ENCODE assay signal across 10 cellular contexts in the genomic region with DNA sequence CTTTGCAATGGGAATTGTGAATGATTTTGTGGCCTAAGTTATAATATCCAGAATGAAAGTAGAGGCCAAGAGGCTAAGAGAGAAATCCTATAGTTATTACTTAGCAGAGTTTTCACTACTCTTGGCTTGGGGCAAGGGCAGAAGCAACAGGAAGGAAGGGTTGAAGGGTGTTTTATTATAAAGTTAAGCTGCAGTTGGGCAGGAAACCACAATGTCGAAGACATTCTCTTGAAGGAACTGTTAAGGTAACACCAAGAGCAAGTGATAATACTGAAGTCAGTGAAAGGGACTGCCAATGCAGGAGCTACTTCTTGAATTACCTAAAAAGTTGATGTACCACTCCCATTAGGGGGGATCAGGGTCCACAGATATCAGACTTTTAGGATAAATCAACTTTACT. TPM values are rescaled to one million over a fixed set of nuclear protein-coding genes. Genes with fewer than 3 reads are reported as not detected.
DNase-seq lines count a peak whose midpoint lies in the region; ATAC-seq and TF ChIP-seq lines count a peak whose summit lies in the region.
"Had no signal": no experiment of that assay in that cellular context is flagged by ENCODE, and none has a peak within 500 bp of the region (broad histone marks: within the 10 kb centered on the region; RNA-seq: fewer than 3 reads in every experiment).

No MANE protein-coding gene starts in this region.

- H2AFZ ChIP-seq in GM23338 = no peak overlapping the region

- CTCF ChIA-PET in HEK293T (lab: Yijun Ruan, JAX) = no interaction called here

- intact Hi-C loops in CD14-positive monocyte (cut with micrococcal nuclease) = no loop called here
- intact Hi-C loops in activated T-helper 2 cell treated with anti-CD3 and anti-CD28 coated beads, Interferon-gamma antibody, Interleukin-2, Interleukin-4, amounts not matched to agents 10 μg/mL and 5 μg/mL and 100 μg/mL, durations not matched to agents 14 hours and 24 hours and 36 hours (cut with micrococcal nuclease) = loop anchor here (2.0 kb wide), 1 partner anchor 15 kb away; no protein-coding TSS in a partner anchor

- ATAC-seq in GM19023 (IDR thresholded peaks at IDR 0.05; ENCODE audit: unreplicated experiment) (peak; percentile 63), GM23338 (no peak)

- H3K27me3 Mint-ChIP-seq in CD14-positive monocyte (ENCODE audit: low read depth in 3 of 3) (no peaks in the 10 kb centered on the region), GM23338 (ENCODE audit: insufficient read depth, low read depth, poor library complexity) (no peaks in the 10 kb centered on the region)
- H3K27me3 Mint-ChIP-seq in activated T-helper 2 cell treated with anti-CD3 and anti-CD28 coated beads, Interferon-gamma antibody, Interleukin-2, Interleukin-4, amounts not matched to agents 10 μg/mL and 5 μg/mL and 100 μg/mL, durations not matched to agents 14 hours and 24 hours and 36 hours (ENCODE audit: low read depth) = no peaks in the 10 kb centered on the region

- peaks cover 4 to 6% of the 10 kb centered on the region in 2 donors for H3K36me3 Mint-ChIP-seq in CD14-positive monocyte
- H3K36me3 Mint-ChIP-seq in activated T-helper 2 cell treated with anti-CD3 and anti-CD28 coated beads, Interferon-gamma antibody, Interleukin-2, Interleukin-4, amounts not matched to agents 10 μg/mL and 5 μg/mL and 100 μg/mL, durations not matched to agents 14 hours and 24 hours and 36 hours (ENCODE audit: low read depth) = peaks cover 28% of the 10 kb centered on the region
- no peaks in the 10 kb centered on the region for H3K36me3 Mint-ChIP-seq in GM23338 (ENCODE audit: low read depth)

- H3F3A ChIP-seq in GM23338 (replicated peaks; ENCODE audit: low read depth) = no peaks in the 10 kb centered on the region

- H3K9me3 Mint-ChIP-seq in CD14-positive monocyte (peaks cover 0 to 11% (median 3%) of the 10 kb centered on the region in 7 donors), GM23338 (no peaks in the 10 kb centered on the region)
- H3K9me3 Mint-ChIP-seq in activated T-helper 2 cell treated with anti-CD3 and anti-CD28 coated beads, Interferon-gamma antibody, Interleukin-2, Interleukin-4, amounts not matched to agents 10 μg/mL and 5 μg/mL and 100 μg/mL, durations not matched to agents 14 hours and 24 hours and 36 hours = peaks cover 16% of the 10 kb centered on the region

- H3K27ac Mint-ChIP-seq in CD14-positive monocyte (peak overlapping the region; percentile 61 to 90 (median 83)), GM23338 (no peak overlapping the region)
- peak overlapping the region; percentile 76 for H3K27ac Mint-ChIP-seq in activated T-helper 2 cell treated with anti-CD3 and anti-CD28 coated beads, Interferon-gamma antibody, Interleukin-2, Interleukin-4, amounts not matched to agents 10 μg/mL and 5 μg/mL and 100 μg/mL, durations not matched to agents 14 hours and 24 hours and 36 hours

- H3K9me2 ChIP-seq in GM23338 (ENCODE audit: insufficient read depth) = no peaks in the 10 kb centered on the region

- no peaks in the 10 kb centered on the region for H3K79me2 ChIP-seq in GM23338 (replicated peaks; ENCODE audit: insufficient read depth)

- H4K20me1 ChIP-seq in GM23338 (replicated peaks; ENCODE audit: insufficient read depth) = no peaks in the 10 kb centered on the region

- DNase-seq in CD14-positive monocyte (ENCODE audit: low spot score) (no peak), HL-60 (ENCODE audit: low read depth in 1 of 2, low spot score in 1 of 2) (peak; percentile 38 to 81), GM23338 (ENCODE audit: low spot score) (no peak), SW 1271 (lab: John Stamatoyannopoulos, UW) (no peak), hypothalamus (lab: John Stamatoyannopoulos, UW) (no peak), HEK293T (ENCODE audit: extremely low spot score) (no peak)
- DNase-seq in activated T-helper 2 cell treated with anti-CD3 and anti-CD28 coated beads, Interferon-gamma antibody, Interleukin-2, Interleukin-4, amounts not matched to agents 10 μg/mL and 5 μg/mL and 100 μg/mL, durations not matched to agents 14 hours and 24 hours and 36 hours (ENCODE audit: low spot score) = no peak
- DNase-seq: NCI-H1105 treated with DMSO at 0.1 percent for 48 hours had no signal

- POLR2A ChIA-PET in HEK293T (lab: Yijun Ruan, JAX) = no interaction called here

- H3K4me3 ChIP-seq in HL-60 (replicated peaks; ENCODE audit: insufficient read depth, low read length) (no peak overlapping the region), GM23338 (no peak overlapping the region)

- no peaks in the 10 kb centered on the region for H3K27me3 ChIP-seq in HL-60 (ENCODE audit: insufficient read depth, poor library complexity, severe bottlenecking)
- H3K27me3 ChIP-seq in GM23338 (ENCODE audit: insufficient read depth) = no peaks in the 10 kb centered on the region

- TF ChIP-seq CTCF in CD14-positive monocyte (IDR thresholded peaks at IDR 0.05) (no peak), HL-60 (IDR thresholded peaks at IDR 0.05; ENCODE audit: insufficient read depth, low read length) (no peak), GM23338 (conservative IDR thresholded peaks at IDR 0.05; ENCODE audit: low read depth in 2 of 2) (no peak)

- no peaks in the 10 kb centered on the region for H3K36me3 ChIP-seq in GM23338 (ENCODE audit: insufficient read depth)

- no peak overlapping the region for H3K4me2 ChIP-seq in GM23338

- H3K27ac ChIP-seq in HL-60 (replicated peaks) = peak overlapping the region; percentile 97
- no peak overlapping the region for H3K27ac ChIP-seq in GM23338 (ENCODE audit: low read depth)

- H3K4me1 ChIP-seq in GM23338 (ENCODE audit: insufficient read depth) = no peaks in the 10 kb centered on the region

- H3K4me3 Mint-ChIP-seq in CD14-positive monocyte = peak overlapping the region in 1 of 2 donors; percentile 75
- H3K4me3 Mint-ChIP-seq in activated T-helper 2 cell treated with anti-CD3 and anti-CD28 coated beads, Interferon-gamma antibody, Interleukin-2, Interleukin-4, amounts not matched to agents 10 μg/mL and 5 μg/mL and 100 μg/mL, durations not matched to agents 14 hours and 24 hours and 36 hours (ENCODE audit: low read depth) = peak overlapping the region; percentile 59
- no peak overlapping the region for H3K4me3 Mint-ChIP-seq in GM23338

- H3K4me1 Mint-ChIP-seq in CD14-positive monocyte (peaks cover 61% of the 10 kb centered on the region), GM23338 (no peaks in the 10 kb centered on the region)
- peaks cover 41% of the 10 kb centered on the region for H3K4me1 Mint-ChIP-seq in activated T-helper 2 cell treated with anti-CD3 and anti-CD28 coated beads, Interferon-gamma antibody, Interleukin-2, Interleukin-4, amounts not matched to agents 10 μg/mL and 5 μg/mL and 100 μg/mL, durations not matched to agents 14 hours and 24 hours and 36 hours (ENCODE audit: low read depth)

TF ChIP-seq in GM23338, 12 proteins besides CTCF, POLR2A, EP300 and RAD21 (continues in another document):
- TF ChIP-seq ZNF114 (CRISPR knock-in tag; IDR thresholded peaks at IDR 0.05) (no peak), POLR2AphosphoS5 (IDR thresholded peaks at IDR 0.05; ENCODE audit: low read depth) (no peak)

TF ChIP-seq in HEK293T, 16 proteins besides CTCF, POLR2A, EP300 and RAD21:
- TF ChIP-seq CTBP1 (IDR thresholded peaks at IDR 0.05; ENCODE audit: borderline replicate concordance) (no peak), ARNT (IDR thresholded peaks at IDR 0.05) (no peak), NFRKB (IDR thresholded peaks at IDR 0.05) (no peak)
- TF ChIP-seq, protein P1, sequence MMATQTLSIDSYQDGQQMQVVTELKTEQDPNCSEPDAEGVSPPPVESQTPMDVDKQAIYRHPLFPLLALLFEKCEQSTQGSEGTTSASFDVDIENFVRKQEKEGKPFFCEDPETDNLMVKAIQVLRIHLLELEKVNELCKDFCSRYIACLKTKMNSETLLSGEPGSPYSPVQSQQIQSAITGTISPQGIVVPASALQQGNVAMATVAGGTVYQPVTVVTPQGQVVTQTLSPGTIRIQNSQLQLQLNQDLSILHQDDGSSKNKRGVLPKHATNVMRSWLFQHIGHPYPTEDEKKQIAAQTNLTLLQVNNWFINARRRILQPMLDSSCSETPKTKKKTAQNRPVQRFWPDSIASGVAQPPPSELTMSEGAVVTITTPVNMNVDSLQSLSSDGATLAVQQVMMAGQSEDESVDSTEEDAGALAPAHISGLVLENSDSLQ (IDR thresholded peaks at IDR 0.05) = no peak

RNA-seq across cellular contexts. Expression of a gene that starts 8.3 kb away (rescaled TPM):
- 1 to 10 TPM in 1 of 2 donors, under 1 TPM in 1; 0.56 to 1.9 TPM for polyA plus RNA-seq in CD14-positive monocyte
- 208 and 211 TPM in 2 replicates for total RNA-seq in activated T-helper 2 cell treated with anti-CD3 and anti-CD28 coated beads, Interferon-gamma antibody, Interleukin-2, Interleukin-4, amounts not matched to agents 10 μg/mL and 5 μg/mL and 100 μg/mL, durations not matched to agents 14 hours and 24 hours and 36 hours
- total RNA-seq in GM23338 (2014; rRNA removed; shearing (Covaris generic)) = not detected in 2 replicates
- not detected in 2 replicates for polyA plus RNA-seq in GM23338 (2016; fragmentation: Nextera tagmentation; extraction: Ambion mirVana)
- total RNA-seq: astrocyte had no signal

RNA-seq across cellular contexts. Expression of a gene that starts 40.9 kb away (rescaled TPM):
- polyA plus RNA-seq in CD14-positive monocyte (not detected), GM23338 (2016; fragmentation: Nextera tagmentation; extraction: Ambion mirVana) (0.24 and 0.89 TPM in 2 replicates)
- 75.2 and 76.2 TPM in 2 replicates for total RNA-seq in activated T-helper 2 cell treated with anti-CD3 and anti-CD28 coated beads, Interferon-gamma antibody, Interleukin-2, Interleukin-4, amounts not matched to agents 10 μg/mL and 5 μg/mL and 100 μg/mL, durations not matched to agents 14 hours and 24 hours and 36 hours
- not detected in 2 replicates for total RNA-seq in GM23338 (2014; rRNA removed; shearing (Covaris generic))
- total RNA-seq: astrocyte had no signal

Comparison
In these comparisons a context has a peak if more than half of its experiments do, and no peak if none do; other contexts are left out.
1. DNase-seq: peak in HL-60 (2 of 2); none in CD14-positive monocyte (single experiment), activated T-helper 2 cell treated with anti-CD3 and anti-CD28 coated beads, Interferon-gamma antibody, Interleukin-2, Interleukin-4, amounts not matched to agents 10 μg/mL and 5 μg/mL and 100 μg/mL, durations not matched to agents 14 hours and 24 hours and 36 hours (single experiment), GM23338 (single experiment), SW 1271 (0 of 2), hypothalamus (0 of 51) and HEK293T (single experiment).
2. RNA of a gene that starts 8.3 kb away (total RNA-seq): 208 to 211 TPM in activated T-helper 2 cell treated with anti-CD3 and anti-CD28 coated beads, Interferon-gamma antibody, Interleukin-2, Interleukin-4, amounts not matched to agents 10 μg/mL and 5 μg/mL and 100 μg/mL, durations not matched to agents 14 hours and 24 hours and 36 hours; not detected in GM23338; every median in the first group is over 100 times any median in the second.
3. RNA of a gene that starts 40.9 kb away (total RNA-seq): 75.2 to 76.2 TPM in activated T-helper 2 cell treated with anti-CD3 and anti-CD28 coated beads, Interferon-gamma antibody, Interleukin-2, Interleukin-4, amounts not matched to agents 10 μg/mL and 5 μg/mL and 100 μg/mL, durations not matched to agents 14 hours and 24 hours and 36 hours; not detected in GM23338; every median in the first group is over 10 times any median in the second.